ENCODE assay signal across 1 cellular context in genomic region chr21:44779417-44780139, GRCh38.
TF ChIP-seq lines count a peak whose summit lies in the region.

No MANE protein-coding gene starts in this region.

TF ChIP-seq in HepG2, 621 proteins besides CTCF, POLR2A, EP300 and RAD21:
- TF ChIP-seq ZNF790 (CRISPR knock-in tag; IDR thresholded peaks at IDR 0.05; ENCODE audit: borderline replicate concordance) (no peak), AGO2 (optimal IDR thresholded peaks at IDR 0.05; ENCODE audit: low read depth, low read length) (peak; percentile 38)
TF ChIP-seq in HepG2: peak in this region for 1.
